13 cellular contexts compared by ENCODE assay signal in genomic region chr11:73156686-73157085, GRCh38. TPM values are rescaled to one million over a fixed set of nuclear protein-coding genes. Genes with fewer than 3 reads are reported as not detected.
DNase-seq lines count a peak whose midpoint lies in the region; ATAC-seq and TF ChIP-seq lines count a peak whose summit lies in the region.
"Had no signal": no experiment of that assay in that cellular context is flagged by ENCODE, and none has a peak within 500 bp of the region (broad histone marks: within the 10 kb centered on the region; RNA-seq: fewer than 3 reads in every experiment).

No MANE protein-coding gene starts in this region.

- no peak overlapping the region for H3K4me3 ChIP-seq in left ventricle myocardium inferior
- H3K4me3 ChIP-seq: suprapubic skin had no signal

- no peaks in the 10 kb centered on the region for H3K9me3 Mint-ChIP-seq in T-cell
- no peaks in the 10 kb centered on the region for H3K9me3 Mint-ChIP-seq in memory B cell
- H3K9me3 Mint-ChIP-seq in glutamatergic neuron (ENCODE audit: unreplicated experiment), result peaks cover 9% of the 10 kb centered on the region
- H3K9me3 Mint-ChIP-seq: activated T-cell treated with anti-CD3 and anti-CD28 coated beads, Interleukin-2, amount 50 U/mL, for 72 hours had no signal

- no peak for TF ChIP-seq CTCF in left ventricle myocardium inferior (IDR thresholded peaks at IDR 0.05; ENCODE audit: borderline replicate concordance)
- no peak for TF ChIP-seq CTCF in glutamatergic neuron (IDR thresholded peaks at IDR 0.05; ENCODE audit: partially characterized antibody, unreplicated experiment)

- H3K4me1 ChIP-seq in left ventricle myocardium inferior, result peaks cover 74% of the 10 kb centered on the region
- H3K4me1 ChIP-seq: suprapubic skin had no signal

- no peaks in the 10 kb centered on the region for H3K27me3 ChIP-seq in left ventricle myocardium inferior (ENCODE audit: low read depth)
- H3K27me3 ChIP-seq: suprapubic skin had no signal

- peak overlapping the region; percentile 48 to 88 for H3K27ac Mint-ChIP-seq in T-cell
- H3K27ac Mint-ChIP-seq in memory B cell, result peak overlapping the region; percentile 89
- H3K27ac Mint-ChIP-seq in glutamatergic neuron (ENCODE audit: unreplicated experiment), result no peak overlapping the region
- H3K27ac Mint-ChIP-seq: activated T-cell treated with anti-CD3 and anti-CD28 coated beads, Interleukin-2, amount 50 U/mL, for 72 hours had no signal

- H3K9me3 ChIP-seq in left ventricle myocardium inferior (replicated peaks), result no peaks in the 10 kb centered on the region
- H3K9me3 ChIP-seq: suprapubic skin had no signal

- H3K27me3 Mint-ChIP-seq in T-cell, result no peaks in the 10 kb centered on the region
- no peaks in the 10 kb centered on the region for H3K27me3 Mint-ChIP-seq in memory B cell
- peaks cover 12% of the 10 kb centered on the region for H3K27me3 Mint-ChIP-seq in glutamatergic neuron (ENCODE audit: unreplicated experiment)

- intact Hi-C loops in left ventricle myocardium inferior (cut with micrococcal nuclease), result no loop called here
- intact Hi-C loops in cardiac septum (cut with DNase I), result no loop called here

- no peak overlapping the region for H3K4me3 Mint-ChIP-seq in T-cell
- H3K4me3 Mint-ChIP-seq in memory B cell, result peak overlapping the region; percentile 22
- H3K4me3 Mint-ChIP-seq in glutamatergic neuron (ENCODE audit: unreplicated experiment), result no peak overlapping the region
- H3K4me3 Mint-ChIP-seq: activated T-cell treated with anti-CD3 and anti-CD28 coated beads, Interleukin-2, amount 50 U/mL, for 72 hours had no signal

- H3K4me1 Mint-ChIP-seq in T-cell (peaks cover 46 to 70% (median 50%) of the 10 kb centered on the region in 3 donors), memory B cell (peaks cover 72% of the 10 kb centered on the region), glutamatergic neuron (ENCODE audit: low read depth, unreplicated experiment) (peaks cover 8% of the 10 kb centered on the region)

- DNase-seq in left ventricle myocardium inferior (no peak), cardiac septum (ENCODE audit: low spot score) (no peak), T-cell (no peak), memory B cell (ENCODE audit: low spot score in 2 of 2) (no peak), NCI-H1436 treated with DMSO at 0.1 percent for 48 hours (lab: John Stamatoyannopoulos, UW) (no peak), glutamatergic neuron (no peak)
- DNase-seq: activated CD4-positive, alpha-beta T cell treated with anti-CD3 and anti-CD28 coated beads for 4 hours; activated T-cell treated with anti-CD3 and anti-CD28 coated beads, Interleukin-2, amount 50 U/mL, for 72 hours; dermis blood vessel endothelial cell; SHP77 treated with DMSO at 0.1 percent for 48 hours had no signal

- CTCF ChIA-PET in T-cell (lab: Charles Lee), result no interaction called here

- H3K36me3 ChIP-seq in left ventricle myocardium inferior, result no peaks in the 10 kb centered on the region
- H3K36me3 ChIP-seq: suprapubic skin had no signal

- ATAC-seq in T-cell (replicated peaks in 1 of 4) (no peak), memory B cell (ENCODE audit: low read depth) (no peak), GM21367 (IDR thresholded peaks at IDR 0.05; ENCODE audit: unreplicated experiment) (no peak), GM19463 (IDR thresholded peaks at IDR 0.05; ENCODE audit: unreplicated experiment) (no peak)
- ATAC-seq: activated T-cell treated with anti-CD3 and anti-CD28 coated beads, Interleukin-2, amount 50 U/mL, for 72 hours had no signal

- H3K27ac ChIP-seq in left ventricle myocardium inferior (replicated peaks), result peak overlapping the region; percentile 90
- H3K27ac ChIP-seq: suprapubic skin had no signal

- POLR2A ChIA-PET in T-cell (lab: Charles Lee), result no interaction called here

- H3K36me3 Mint-ChIP-seq in T-cell (no peaks in the 10 kb centered on the region), memory B cell (no peaks in the 10 kb centered on the region), glutamatergic neuron (ENCODE audit: unreplicated experiment) (no peaks in the 10 kb centered on the region)

RNA-seq across cellular contexts. Expression of gene FCHSD2, which starts 14.6 kb away (rescaled TPM):
- 43.4 TPM for total RNA-seq in left ventricle myocardium inferior
- total RNA-seq in cardiac septum, result 56.6 TPM
- total RNA-seq in T-cell, result 10 to 100 TPM; 37.0 to 53.8 (median 46.3) TPM
- total RNA-seq in glutamatergic neuron (ENCODE audit: unreplicated experiment), result 19.7 TPM
